18 cellular contexts compared by ENCODE assay signal in the genomic region with DNA sequence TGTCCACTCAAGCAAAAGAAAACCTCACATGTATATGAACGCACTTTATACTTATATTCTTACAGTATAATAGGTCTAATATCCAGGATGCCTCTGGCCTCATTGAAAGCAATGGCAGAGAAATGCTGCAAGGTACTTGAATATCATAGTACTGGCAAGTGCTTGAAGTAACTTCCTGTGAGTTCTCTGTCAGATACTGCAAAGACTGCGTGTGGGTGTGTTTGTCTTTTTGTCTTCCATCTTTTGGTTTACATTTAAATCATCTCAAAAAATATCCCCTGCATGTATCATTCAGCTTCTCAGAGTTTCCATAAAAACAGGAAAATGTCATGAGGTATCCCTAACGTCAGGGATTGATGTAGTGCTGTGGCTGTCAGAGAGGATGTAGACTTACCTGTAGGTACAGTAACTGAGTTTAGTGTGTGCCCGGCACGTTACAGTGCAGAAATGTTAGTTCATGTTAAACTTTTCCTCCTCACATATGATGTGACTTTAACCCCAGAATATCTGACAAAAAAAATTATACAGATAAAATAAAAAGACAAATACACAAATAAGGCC.
DNase-seq lines count a peak whose midpoint lies in the region; ATAC-seq, FAIRE-seq and TF ChIP-seq lines count a peak whose summit lies in the region.
"Had no signal": no experiment of that assay in that cellular context is flagged by ENCODE, and none has a peak within 500 bp of the region (broad histone marks: within the 10 kb centered on the region; RNA-seq: fewer than 3 reads in every experiment).

No MANE protein-coding gene starts in this region.

- no peaks in the 10 kb centered on the region for H3K9me3 Mint-ChIP-seq in activated T-cell treated with anti-CD3 and anti-CD28 coated beads, Interleukin-2, amount 50 U/mL, for 4 hours
- no peaks in the 10 kb centered on the region for H3K9me3 Mint-ChIP-seq in activated T-helper 17 cell treated with anti-CD3 and anti-CD28 coated beads, Interleukin-2, amount 50 U/mL, for 72 hours

- no peak overlapping the region for H4K8ac ChIP-seq in mesenchymal stem cell (ENCODE audit: low read length)

- no peak overlapping the region for H4K91ac ChIP-seq in mesenchymal stem cell (ENCODE audit: low read length)

- H3K27ac ChIP-seq in A673 (ENCODE audit: low read depth, low read length, poor library complexity, severe bottlenecking) (no peak overlapping the region), heart left ventricle (no peak overlapping the region), mesenchymal stem cell (ENCODE audit: low read length, poor library complexity, severe bottlenecking) (no peak overlapping the region)
- H3K27ac ChIP-seq: A549 had no signal

- intact Hi-C loops in A673 (cut with micrococcal nuclease; ENCODE audit: unreplicated experiment) = no loop called here
- intact Hi-C loops in heart left ventricle (cut with DNase I) = loop anchor here in 2 of 10 donors (5.0 to 10.0 kb wide), 3 partner anchors 39 to 101 kb away; no protein-coding TSS in a partner anchor

- no peak for DNase-seq in activated T-cell treated with anti-CD3 and anti-CD28 coated beads, Interleukin-2, amount 50 U/mL, for 4 hours
- no peak for DNase-seq in activated T-cell treated with anti-CD3 and anti-CD28 coated beads for 4 hours
- DNase-seq in A673 (ENCODE audit: low spot score) = no peak
- DNase-seq in GM12891 (ENCODE audit: insufficient read length, low spot score) = no peak
- DNase-seq in heart left ventricle = no peak
- DNase-seq in medulla oblongata (ENCODE audit: extremely low spot score) = no peak
- DNase-seq in mesenchymal stem cell = no peak
- DNase-seq: BE2C, DMS79, Karpas-422, NCI-H187, NCI-H446, NCI-H526, OCI-M1, SHP77 had no signal

- H3K4ac ChIP-seq in mesenchymal stem cell (ENCODE audit: low read depth in 1 of 2, low read length in 2 of 2) = no peak overlapping the region

- no peak for TF ChIP-seq POLR2A in GM12891 (IDR thresholded peaks at IDR 0.05; ENCODE audit: low read depth, low read length)
- TF ChIP-seq POLR2A in heart left ventricle (IDR thresholded peaks at IDR 0.05) = no peak

- FAIRE-seq in GM12891 (lab: Jason Lieb, UNC) = peak; percentile 50
- FAIRE-seq: A549, H54 had no signal

- H2BK120ac ChIP-seq in mesenchymal stem cell (ENCODE audit: low read depth, low read length) = no peak overlapping the region

- peaks cover 11% of the 10 kb centered on the region for H3K79me1 ChIP-seq in mesenchymal stem cell (replicated peaks; ENCODE audit: low read length, poor library complexity, severe bottlenecking)

- H3K9ac ChIP-seq in mesenchymal stem cell (ENCODE audit: low read length) = no peak overlapping the region

- no peak overlapping the region for H3K4me3 Mint-ChIP-seq in activated T-cell treated with anti-CD3 and anti-CD28 coated beads, Interleukin-2, amount 50 U/mL, for 4 hours
- no peak overlapping the region for H3K4me3 Mint-ChIP-seq in activated T-helper 17 cell treated with anti-CD3 and anti-CD28 coated beads, Interleukin-2, amount 50 U/mL, for 72 hours

- H3K4me3 ChIP-seq in A673 (ENCODE audit: low read depth, low read length, poor library complexity, severe bottlenecking) = no peak overlapping the region
- H3K4me3 ChIP-seq in heart left ventricle = no peak overlapping the region
- H3K4me3 ChIP-seq in mesenchymal stem cell (ENCODE audit: insufficient read depth in 1 of 2, low read depth in 1 of 2, low read length in 2 of 2) = no peak overlapping the region
- H3K4me3 ChIP-seq: A549 had no signal

- H3K9me3 ChIP-seq in A673 (ENCODE audit: low read depth, low read length, poor library complexity, severe bottlenecking) = no peaks in the 10 kb centered on the region
- no peaks in the 10 kb centered on the region for H3K9me3 ChIP-seq in heart left ventricle
- H3K9me3 ChIP-seq in mesenchymal stem cell (ENCODE audit: control insufficient read depth, low read length) = no peaks in the 10 kb centered on the region
- H3K9me3 ChIP-seq: A549, BE2C had no signal

- WGBS in heart left ventricle, 4 donors = 70 to 86% (median 83%) methylated on average over 5 of the region's 5 CpGs
- 100% methylated on average over 3 of the region's 5 CpGs for WGBS in mesenchymal stem cell

- H3K27me3 ChIP-seq in A673 (replicated peaks; ENCODE audit: insufficient read depth, low read depth, low read length, poor library complexity) (no peaks in the 10 kb centered on the region), heart left ventricle (no peaks in the 10 kb centered on the region), mesenchymal stem cell (ENCODE audit: control insufficient read depth in 1 of 2, insufficient read depth in 1 of 2, low read length in 2 of 2) (no peaks in the 10 kb centered on the region)
- H3K27me3 ChIP-seq: BE2C had no signal

- CTCF ChIA-PET in A673 (lab: Charles Lee) = no interaction called here

- peaks cover 10% of the 10 kb centered on the region for H3K36me3 ChIP-seq in A673 (ENCODE audit: insufficient read depth, low read length, poor library complexity, severe bottlenecking)
- H3K36me3 ChIP-seq in heart left ventricle = peaks cover 0 to 92% (median 54%) of the 10 kb centered on the region in 9 donors
- H3K36me3 ChIP-seq in mesenchymal stem cell (ENCODE audit: control insufficient read depth in 1 of 2, insufficient read depth in 2 of 2, low read depth in 1 of 2, low read length in 2 of 2) = peaks cover 7 to 94% of the 10 kb centered on the region in 2 experiments

- POLR2A ChIA-PET in A673 (lab: Charles Lee; ENCODE audit: low non-redundant PET) = no interaction called here

- no peak overlapping the region for H3K23ac ChIP-seq in mesenchymal stem cell (ENCODE audit: low read length in 2 of 2)

- peak overlapping the region; percentile 34 for H3K27ac Mint-ChIP-seq in activated T-helper 17 cell treated with anti-CD3 and anti-CD28 coated beads, Interleukin-2, amount 50 U/mL, for 72 hours

- peaks cover 2% of the 10 kb centered on the region for H3K36me3 Mint-ChIP-seq in activated T-cell treated with anti-CD3 and anti-CD28 coated beads, Interleukin-2, amount 50 U/mL, for 4 hours (ENCODE audit: insufficient read depth)
- H3K36me3 Mint-ChIP-seq in activated T-helper 17 cell treated with anti-CD3 and anti-CD28 coated beads, Interleukin-2, amount 50 U/mL, for 72 hours (ENCODE audit: low read depth) = peaks cover 10% of the 10 kb centered on the region

- H2AFZ ChIP-seq in mesenchymal stem cell (ENCODE audit: low read depth, low read length) = no peak overlapping the region

- TSS peak; percentile 54 for BruUV-seq in A673 (replicated peaks; lab: Mats Ljungman, UMichigan)

- no peak overlapping the region for H3K4me2 ChIP-seq in mesenchymal stem cell (ENCODE audit: low read length, poor library complexity, severe bottlenecking)
- H3K4me2 ChIP-seq: A549 had no signal

- H3K27me3 Mint-ChIP-seq in activated T-cell treated with anti-CD3 and anti-CD28 coated beads, Interleukin-2, amount 50 U/mL, for 4 hours (ENCODE audit: low read depth) = no peaks in the 10 kb centered on the region
- no peaks in the 10 kb centered on the region for H3K27me3 Mint-ChIP-seq in activated T-helper 17 cell treated with anti-CD3 and anti-CD28 coated beads, Interleukin-2, amount 50 U/mL, for 72 hours

- H2AK5ac ChIP-seq in mesenchymal stem cell (ENCODE audit: low read length, severe bottlenecking) = no peak overlapping the region

- H2BK15ac ChIP-seq in mesenchymal stem cell (ENCODE audit: low read depth, poor library complexity, severe bottlenecking) = no peak overlapping the region

- TF ChIP-seq CTCF in A673 (conservative IDR thresholded peaks at IDR 0.05; ENCODE audit: low read depth, low read length) = no peak
- no peak for TF ChIP-seq CTCF in heart left ventricle (IDR thresholded peaks at IDR 0.05)

- H3K14ac ChIP-seq in mesenchymal stem cell (ENCODE audit: low read length in 2 of 2) = no peak overlapping the region

- no peak overlapping the region for H2BK5ac ChIP-seq in mesenchymal stem cell (ENCODE audit: low read depth, low read length, poor library complexity, severe bottlenecking)

- H2BK12ac ChIP-seq in mesenchymal stem cell (ENCODE audit: low read length in 2 of 2) = no peak overlapping the region

- ATAC-seq in activated T-cell treated with anti-CD3 and anti-CD28 coated beads, Interleukin-2, amount 50 U/mL, for 4 hours = peak; percentile 57 to 61
- peak; percentile 83 for ATAC-seq in activated T-helper 17 cell treated with anti-CD3 and anti-CD28 coated beads, Interleukin-2, amount 50 U/mL, for 72 hours (replicated peaks)
- ATAC-seq in heart left ventricle = no peak
- ATAC-seq: A549 had no signal

- no peak overlapping the region for H3K18ac ChIP-seq in mesenchymal stem cell (ENCODE audit: low read depth in 1 of 2, low read length in 2 of 2)

- H3K4me1 ChIP-seq in A673 (ENCODE audit: insufficient read depth, low read length, poor library complexity, severe bottlenecking) = no peaks in the 10 kb centered on the region
- H3K4me1 ChIP-seq in heart left ventricle = no peaks in the 10 kb centered on the region
- peaks cover 2% of the 10 kb centered on the region for H3K4me1 ChIP-seq in mesenchymal stem cell (ENCODE audit: control insufficient read depth, insufficient read depth, low read depth, low read length)
- H3K4me1 ChIP-seq: A549, BE2C had no signal

- H3K4me1 Mint-ChIP-seq in activated T-cell treated with anti-CD3 and anti-CD28 coated beads, Interleukin-2, amount 50 U/mL, for 4 hours (ENCODE audit: low read depth) = peaks cover 3% of the 10 kb centered on the region
- peaks cover 4% of the 10 kb centered on the region for H3K4me1 Mint-ChIP-seq in activated T-helper 17 cell treated with anti-CD3 and anti-CD28 coated beads, Interleukin-2, amount 50 U/mL, for 72 hours

TF ChIP-seq in GM12891, 5 proteins besides CTCF, POLR2A, EP300 and RAD21:
- TF ChIP-seq POLR2AphosphoS5 (IDR thresholded peaks at IDR 0.05; ENCODE audit: low read depth, low read length) (no peak), TAF1 (IDR thresholded peaks at IDR 0.05; ENCODE audit: low read depth, low read length) (no peak), POU2F2 (IDR thresholded peaks at IDR 0.05; ENCODE audit: low read depth, low read length) (no peak), SPI1 (IDR thresholded peaks at IDR 0.05; ENCODE audit: low read depth, low read length) (no peak), PAX5 (IDR thresholded peaks at IDR 0.05; ENCODE audit: insufficient read depth, low read length, severe bottlenecking) (no peak)

Comparison
In these comparisons a context has a peak if more than half of its experiments do, and no peak if none do; other contexts are left out.
1. ATAC-seq: peak in activated T-cell treated with anti-CD3 and anti-CD28 coated beads, Interleukin-2, amount 50 U/mL, for 4 hours (2 of 2) and activated T-helper 17 cell treated with anti-CD3 and anti-CD28 coated beads, Interleukin-2, amount 50 U/mL, for 72 hours (single experiment); none in heart left ventricle (0 of 4).